36 cellular contexts compared by ENCODE assay signal in genomic region chr12:11916113-11916512, GRCh38.
"Had no signal": no experiment of that assay in that cellular context is flagged by ENCODE, and none has a peak within 500 bp of the region (broad histone marks: within the 10 kb centered on the region; RNA-seq: fewer than 3 reads in every experiment).

No MANE protein-coding gene starts in this region.

- H3K27ac Mint-ChIP-seq: activated B cell treated with CpG ODN at 0.5 μM for 24 hours; activated CD4-positive, alpha-beta memory T cell treated with anti-CD3 and anti-CD28 coated beads for 36 hours; activated CD4-positive, alpha-beta T cell treated with anti-CD3 and anti-CD28 coated beads, Interleukin-2, amount 10 ng/mL, durations not matched to agents 24 days and 14 days; activated CD8-positive, alpha-beta T cell treated with anti-CD3 and anti-CD28 coated beads for 36 hours; activated naive CD4-positive, alpha-beta T cell treated with anti-CD3 and anti-CD28 coated beads, Interleukin-2, amount 10 ng/mL, durations not matched to agents 7 days and 5 days; activated naive CD4-positive, alpha-beta T cell treated with anti-CD3 and anti-CD28 coated beads, Interleukin-2, amount 50 U/mL, for 24 hours; activated naive CD8-positive, alpha-beta T cell; activated naive CD8-positive, alpha-beta T cell treated with anti-CD3 and anti-CD28 coated beads, Interleukin-2, amount 10 ng/mL, durations not matched to agents 7 days and 5 days; activated naive CD8-positive, alpha-beta T cell treated with anti-CD3 and anti-CD28 coated beads, Interleukin-2, amount 50 U/mL, for 24 hours; activated T-cell treated with anti-CD3 and anti-CD28 coated beads, Interleukin-2, amount 50 U/mL, for 72 hours; activated T-helper 1 cell treated with anti-CD3 and anti-CD28 coated beads, Interleukin-12 subunit alpha, Interleukin-12 subunit beta, Interleukin-2, Interleukin-4 antibody, amounts not matched to agents 30 ng/mL and 10 ng/mL and 1 ng/mL, durations not matched to agents 14 hours and 24 hours and 36 hours; activated T-helper 2 cell treated with anti-CD3 and anti-CD28 coated beads, Interferon-gamma antibody, Interleukin-2, Interleukin-4, amounts not matched to agents 10 μg/mL and 5 μg/mL and 100 μg/mL, durations not matched to agents 14 hours and 24 hours and 36 hours; brain; T-helper 17 cell had no signal

- H3K27me3 Mint-ChIP-seq: activated CD4-positive, alpha-beta memory T cell treated with anti-CD3 and anti-CD28 coated beads for 36 hours; activated CD4-positive, alpha-beta T cell treated with anti-CD3 and anti-CD28 coated beads, Interleukin-2, amount 10 ng/mL, durations not matched to agents 24 days and 14 days; activated naive CD4-positive, alpha-beta T cell treated with anti-CD3 and anti-CD28 coated beads, Interleukin-2, amount 50 U/mL, for 24 hours; activated naive CD8-positive, alpha-beta T cell; T-helper 17 cell had no signal

- FAIRE-seq: bronchial epithelial cell, TTC549 had no signal

- H3K4me3 Mint-ChIP-seq: activated B cell treated with CpG ODN at 0.5 μM for 24 hours; activated CD4-positive, alpha-beta memory T cell treated with anti-CD3 and anti-CD28 coated beads for 36 hours; activated CD4-positive, alpha-beta T cell treated with anti-CD3 and anti-CD28 coated beads, Interleukin-2, amount 10 ng/mL, durations not matched to agents 24 days and 14 days; activated CD8-positive, alpha-beta T cell treated with anti-CD3 and anti-CD28 coated beads for 36 hours; activated naive CD4-positive, alpha-beta T cell treated with anti-CD3 and anti-CD28 coated beads, Interleukin-2, amount 10 ng/mL, durations not matched to agents 7 days and 5 days; activated naive CD4-positive, alpha-beta T cell treated with anti-CD3 and anti-CD28 coated beads, Interleukin-2, amount 50 U/mL, for 24 hours; activated naive CD8-positive, alpha-beta T cell; activated naive CD8-positive, alpha-beta T cell treated with anti-CD3 and anti-CD28 coated beads, Interleukin-2, amount 10 ng/mL, durations not matched to agents 7 days and 5 days; activated naive CD8-positive, alpha-beta T cell treated with anti-CD3 and anti-CD28 coated beads, Interleukin-2, amount 50 U/mL, for 24 hours; activated T-cell treated with anti-CD3 and anti-CD28 coated beads, Interleukin-2, amount 50 U/mL, for 4 hours; activated T-cell treated with anti-CD3 and anti-CD28 coated beads, Interleukin-2, amount 50 U/mL, for 72 hours; activated T-helper 1 cell treated with anti-CD3 and anti-CD28 coated beads, Interleukin-12 subunit alpha, Interleukin-12 subunit beta, Interleukin-2, Interleukin-4 antibody, amounts not matched to agents 30 ng/mL and 10 ng/mL and 1 ng/mL, durations not matched to agents 14 hours and 24 hours and 36 hours; brain; central memory CD8-positive, alpha-beta T cell; T-helper 17 cell had no signal

- H3K4me1 Mint-ChIP-seq: activated B cell treated with CpG ODN at 0.5 μM for 24 hours; activated naive CD4-positive, alpha-beta T cell treated with anti-CD3 and anti-CD28 coated beads, Interleukin-2, amount 10 ng/mL, durations not matched to agents 7 days and 5 days; activated naive CD4-positive, alpha-beta T cell treated with anti-CD3 and anti-CD28 coated beads, Interleukin-2, amount 50 U/mL, for 24 hours; activated naive CD8-positive, alpha-beta T cell treated with anti-CD3 and anti-CD28 coated beads, Interleukin-2, amount 10 ng/mL, durations not matched to agents 7 days and 5 days; brain; central memory CD8-positive, alpha-beta T cell had no signal

- H3K9me3 Mint-ChIP-seq: activated CD8-positive, alpha-beta T cell treated with anti-CD3 and anti-CD28 coated beads for 36 hours; activated T-helper 2 cell treated with anti-CD3 and anti-CD28 coated beads, Interferon-gamma antibody, Interleukin-2, Interleukin-4, amounts not matched to agents 10 μg/mL and 5 μg/mL and 100 μg/mL, durations not matched to agents 14 hours and 24 hours and 36 hours; central memory CD8-positive, alpha-beta T cell had no signal

- ATAC-seq: activated CD8-positive, alpha-beta T cell treated with anti-CD3 and anti-CD28 coated beads for 36 hours; activated naive CD8-positive, alpha-beta T cell treated with anti-CD3 and anti-CD28 coated beads, Interleukin-2, amount 50 U/mL, for 24 hours; activated T-cell treated with anti-CD3 and anti-CD28 coated beads, Interleukin-2, amount 50 U/mL, for 4 hours; T-helper 17 cell had no signal

- H3K36me3 Mint-ChIP-seq: activated naive CD8-positive, alpha-beta T cell treated with anti-CD3 and anti-CD28 coated beads, Interleukin-2, amount 10 ng/mL, durations not matched to agents 7 days and 5 days; brain had no signal

- H3K4me3 ChIP-seq: ascending aorta, cardiac muscle cell, colonic mucosa had no signal

- H3K27ac ChIP-seq: ascending aorta, cardiac muscle cell, colonic mucosa, VCaP had no signal

- DNase-seq: activated B cell treated with CpG ODN at 0.5 μM for 24 hours; activated CD4-positive, alpha-beta memory T cell treated with anti-CD3 and anti-CD28 coated beads for 36 hours; activated CD4-positive, alpha-beta T cell treated with anti-CD3 and anti-CD28 coated beads for 4 hours; activated CD4-positive, alpha-beta T cell treated with anti-CD3 and anti-CD28 coated beads, Interleukin-2, amount 50 U/mL, for 1 hour; activated CD4-positive, alpha-beta T cell treated with anti-CD3 and anti-CD28 coated beads, Interleukin-2, amount 50 U/mL, for 4 hours; activated CD4-positive, CD25-positive, alpha-beta regulatory T cell treated with anti-CD3 and anti-CD28 coated beads, Interleukin-2, amount 50 U/mL, for 72 hours; activated CD8-positive, alpha-beta memory T cell treated with anti-CD3 and anti-CD28 coated beads, Interleukin-2, amount 50 U/mL, for 4 hours; activated CD8-positive, alpha-beta T cell treated with anti-CD3 and anti-CD28 coated beads for 36 hours; activated effector memory CD4-positive, alpha-beta T cell treated with Interleukin-2 at 50 U/mL for 16 hours; activated gamma-delta T cell; activated naive CD4-positive, alpha-beta T cell treated with anti-CD3 and anti-CD28 coated beads, Interleukin-2, amount 10 ng/mL, durations not matched to agents 7 days and 5 days; activated naive CD4-positive, alpha-beta T cell treated with Interleukin-2 at 50 U/mL for 16 hours; activated naive CD8-positive, alpha-beta T cell treated with anti-CD3 and anti-CD28 coated beads, Interleukin-2, amount 10 ng/mL, durations not matched to agents 7 days and 5 days; activated naive CD8-positive, alpha-beta T cell treated with anti-CD3 and anti-CD28 coated beads, Interleukin-2, amount 50 U/mL, for 24 hours; activated T-cell treated with anti-CD3 and anti-CD28 coated beads for 4 hours; activated T-cell treated with anti-CD3 and anti-CD28 coated beads, Interleukin-2, amount 50 U/mL, for 1 hour; activated T-cell treated with anti-CD3 and anti-CD28 coated beads, Interleukin-2, amount 50 U/mL, for 4 hours; activated T-cell treated with anti-CD3 and anti-CD28 coated beads, Interleukin-2, amount 50 U/mL, for 72 hours; amygdala; anterior cingulate cortex; caudate nucleus; cerebellar nuclear complex; colonic mucosa; T-helper 17 cell had no signal

- H3K9me3 ChIP-seq: ascending aorta, colonic mucosa had no signal

- H3K4me1 ChIP-seq: ascending aorta, colonic mucosa had no signal
